ENCODE assay signal across 1 cellular context in genomic region chr22:21000987-21001600, GRCh38.
TF ChIP-seq lines count a peak whose summit lies in the region.

No MANE protein-coding gene starts in this region.

TF ChIP-seq in K562, 482 proteins besides CTCF, POLR2A, EP300 and RAD21 (continued from another document and continues in another):
- no peak for TF ChIP-seq HNRNPLL (IDR thresholded peaks at IDR 0.05; ENCODE audit: low read depth, low read length, poor library complexity, severe bottlenecking)
- 0 out of 2 replicates have a peak, but pooled peaks have one; percentile 30 for TF ChIP-seq ZNF134 (CRISPR knock-in tag; conservative IDR thresholded peaks at IDR 0.05)
- TF ChIP-seq SMARCE1 (IDR thresholded peaks at IDR 0.05): no peak
- TF ChIP-seq ZNF274 (IDR thresholded peaks at IDR 0.05; ENCODE audit: borderline replicate concordance, low read depth, low read length): 0 out of 2 replicates have a peak, but pooled peaks have one; percentile 16
- TF ChIP-seq ZNF77 (CRISPR knock-in tag; IDR thresholded peaks at IDR 0.05): no peak
- no peak for TF ChIP-seq AFF1 (IDR thresholded peaks at IDR 0.05; ENCODE audit: low read depth in 1 of 2, partially characterized antibody in 2 of 2)
- TF ChIP-seq ZC3H11A (IDR thresholded peaks at IDR 0.05; ENCODE audit: low read depth, low read length): no peak
- no peak for TF ChIP-seq HMGXB4 (CRISPR knock-in tag; IDR thresholded peaks at IDR 0.05)
- TF ChIP-seq NFIX (CRISPR knock-in tag; IDR thresholded peaks at IDR 0.05; ENCODE audit: low read depth): 0 out of 2 replicates have a peak, but pooled peaks have one; percentile 1
- no peak for TF ChIP-seq STAG1 (CRISPR knock-in tag; IDR thresholded peaks at IDR 0.05; ENCODE audit: borderline replicate concordance)
- 0 out of 2 replicates have a peak, but pooled peaks have one; percentile 33 for TF ChIP-seq HOXB6 (CRISPR knock-in tag; IDR thresholded peaks at IDR 0.05; ENCODE audit: borderline replicate concordance)
- TF ChIP-seq CHD4 (IDR thresholded peaks at IDR 0.05; ENCODE audit: insufficient read depth, insufficient replicate concordance, low read depth, low read length, poor library complexity, severe bottlenecking): peak; percentile 64
- no peak for TF ChIP-seq BCOR (IDR thresholded peaks at IDR 0.05)
- TF ChIP-seq POLR2AphosphoS2 (IDR thresholded peaks at IDR 0.05; ENCODE audit: low read length): no peak
- TF ChIP-seq ASH1L (IDR thresholded peaks at IDR 0.05; ENCODE audit: borderline replicate concordance, low read depth, partially characterized antibody): no peak
- 0 out of 2 replicates have a peak, but pooled peaks have one; percentile 64 for TF ChIP-seq ZNF444 (CRISPR knock-in tag; IDR thresholded peaks at IDR 0.05)
- no peak for TF ChIP-seq DLX4 (CRISPR knock-in tag; IDR thresholded peaks at IDR 0.05)
- TF ChIP-seq WHSC1 (IDR thresholded peaks at IDR 0.05; ENCODE audit: low read length): no peak
- TF ChIP-seq ERF (CRISPR knock-in tag; IDR thresholded peaks at IDR 0.05): peak; percentile 73
- no peak for TF ChIP-seq GATA2 (CRISPR knock-in tag; IDR thresholded peaks at IDR 0.05)
- TF ChIP-seq ZNF408 (CRISPR knock-in tag; IDR thresholded peaks at IDR 0.05; ENCODE audit: low read depth): peak; percentile 21; the same call in 1 of the 2 replicates
- TF ChIP-seq JUND (IDR thresholded peaks at IDR 0.05; ENCODE audit: borderline replicate concordance, low read depth, low read length): no peak
- TF ChIP-seq JUND (tag; IDR thresholded peaks at IDR 0.05; ENCODE audit: borderline replicate concordance, low read depth, low read length): no peak
- TF ChIP-seq HDAC8 (tag; IDR thresholded peaks at IDR 0.05): no peak
- no peak for TF ChIP-seq EWSR1 (IDR thresholded peaks at IDR 0.05; ENCODE audit: borderline replicate concordance, low read depth, partially characterized antibody)
- TF ChIP-seq E2F8 (IDR thresholded peaks at IDR 0.05; ENCODE audit: low read depth, partially characterized antibody): no peak
- TF ChIP-seq KAT7 (CRISPR knock-in tag; IDR thresholded peaks at IDR 0.05; ENCODE audit: borderline replicate concordance): no peak
- TF ChIP-seq MBD1 (CRISPR knock-in tag; IDR thresholded peaks at IDR 0.05): no peak
- no peak for TF ChIP-seq DDX20 (tag; IDR thresholded peaks at IDR 0.05; ENCODE audit: low read depth)
- TF ChIP-seq THRA (IDR thresholded peaks at IDR 0.05): no peak
- TF ChIP-seq CEBPZ (IDR thresholded peaks at IDR 0.05; ENCODE audit: borderline replicate concordance, low read depth, low read length): peak; percentile 31; the same call in 1 of the 2 replicates
- 0 out of 2 replicates have a peak, but pooled peaks have one; percentile 70 for TF ChIP-seq CLOCK (CRISPR knock-in tag; IDR thresholded peaks at IDR 0.05; ENCODE audit: borderline replicate concordance)
- no peak for TF ChIP-seq GABPB1 (CRISPR knock-in tag; IDR thresholded peaks at IDR 0.05)
- TF ChIP-seq THAP12 (CRISPR knock-in tag; IDR thresholded peaks at IDR 0.05): peak; percentile 61; the same call in 1 of the 2 replicates
- no peak for TF ChIP-seq MCM3 (IDR thresholded peaks at IDR 0.05)
